In the genomic region with DNA sequence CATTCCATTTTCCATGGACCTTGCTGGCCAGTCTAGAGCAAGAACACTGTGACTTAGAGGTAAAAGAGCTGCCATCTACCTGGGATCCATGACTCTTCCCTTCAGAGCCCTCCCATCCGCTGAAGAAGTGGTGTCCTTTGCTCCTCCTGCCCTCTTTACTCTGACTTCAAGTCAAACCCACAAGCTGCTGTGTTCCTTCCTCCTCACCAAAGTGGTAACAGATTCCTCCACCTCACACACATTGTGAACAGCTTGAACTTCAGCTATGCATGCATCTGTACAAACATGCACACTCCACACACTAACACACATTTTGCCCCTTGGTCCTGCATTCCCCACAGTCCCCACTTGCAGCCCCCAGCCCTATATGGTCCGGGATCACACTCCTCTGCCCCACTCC, we compare ENCODE assay signal across 36 cellular contexts. TPM values are rescaled to one million over a fixed set of nuclear protein-coding genes. Genes with fewer than 3 reads are reported as not detected.
"Had no signal": no experiment of that assay in that cellular context is flagged by ENCODE, and none has a peak within 500 bp of the region (broad histone marks: within the 10 kb centered on the region; RNA-seq: fewer than 3 reads in every experiment).

No MANE protein-coding gene starts in this region.

- H3K27ac ChIP-seq: ascending aorta, VCaP had no signal

- H3K4me1 Mint-ChIP-seq: activated B cell treated with CpG ODN at 0.5 μM for 24 hours; activated CD4-positive, alpha-beta T cell treated with anti-CD3 and anti-CD28 coated beads, Interleukin-2, amount 10 ng/mL, durations not matched to agents 24 days and 14 days; activated CD8-positive, alpha-beta memory T cell treated with anti-CD3 and anti-CD28 coated beads, Interleukin-2, amount 10 ng/mL, durations not matched to agents 7 days and 5 days; activated naive CD4-positive, alpha-beta T cell treated with anti-CD3 and anti-CD28 coated beads, Interleukin-2, amount 10 ng/mL, durations not matched to agents 7 days and 5 days; activated naive CD4-positive, alpha-beta T cell treated with anti-CD3 and anti-CD28 coated beads, Interleukin-2, amount 50 U/mL, for 24 hours; activated naive CD8-positive, alpha-beta T cell treated with anti-CD3 and anti-CD28 coated beads, Interleukin-2, amount 10 ng/mL, durations not matched to agents 7 days and 5 days; brain had no signal

- ATAC-seq: activated CD8-positive, alpha-beta memory T cell treated with anti-CD3 and anti-CD28 coated beads, Interleukin-2, amount 10 ng/mL, durations not matched to agents 7 days and 5 days; activated CD8-positive, alpha-beta T cell treated with anti-CD3 and anti-CD28 coated beads for 36 hours; activated naive CD8-positive, alpha-beta T cell treated with anti-CD3 and anti-CD28 coated beads, Interleukin-2, amount 50 U/mL, for 24 hours had no signal

- H3K9me3 Mint-ChIP-seq: activated B cell treated with CpG ODN at 0.5 μM for 24 hours; activated CD4-positive, alpha-beta memory T cell treated with anti-CD3 and anti-CD28 coated beads for 36 hours; activated CD4-positive, alpha-beta T cell treated with anti-CD3 and anti-CD28 coated beads, Interleukin-2, amount 10 ng/mL, durations not matched to agents 24 days and 14 days; activated CD8-positive, alpha-beta T cell treated with anti-CD3 and anti-CD28 coated beads for 36 hours; activated naive CD4-positive, alpha-beta T cell treated with anti-CD3 and anti-CD28 coated beads, Interleukin-2, amount 10 ng/mL, durations not matched to agents 7 days and 5 days; activated naive CD4-positive, alpha-beta T cell treated with anti-CD3 and anti-CD28 coated beads, Interleukin-2, amount 50 U/mL, for 24 hours; activated naive CD8-positive, alpha-beta T cell treated with anti-CD3 and anti-CD28 coated beads, Interleukin-2, amount 10 ng/mL, durations not matched to agents 7 days and 5 days; activated naive CD8-positive, alpha-beta T cell treated with anti-CD3 and anti-CD28 coated beads, Interleukin-2, amount 50 U/mL, for 24 hours; activated T-cell treated with anti-CD3 and anti-CD28 coated beads, Interleukin-2, amount 50 U/mL, for 24 hours; activated T-helper 2 cell treated with anti-CD3 and anti-CD28 coated beads, Interferon-gamma antibody, Interleukin-2, Interleukin-4, amounts not matched to agents 10 μg/mL and 5 μg/mL and 100 μg/mL, durations not matched to agents 14 hours and 24 hours and 36 hours; brain; T-helper 1 cell treated with Interleukin-12 subunit alpha and Interleukin-12 subunit beta and Interleukin-4 antibody, amounts not matched to agents 30 μg/mL and 1 μg/mL, for 36 hours; T-helper 2 cell treated with Interferon-gamma antibody and Interleukin-4, amounts not matched to agents 5 μg/mL and 100 μg/mL, for 36 hours had no signal

- H3K4me3 Mint-ChIP-seq: activated B cell treated with CpG ODN at 0.5 μM for 24 hours; activated CD4-positive, alpha-beta memory T cell treated with anti-CD3 and anti-CD28 coated beads for 36 hours; activated CD4-positive, alpha-beta T cell treated with anti-CD3 and anti-CD28 coated beads, Interleukin-2, amount 10 ng/mL, durations not matched to agents 24 days and 14 days; activated CD8-positive, alpha-beta memory T cell treated with anti-CD3 and anti-CD28 coated beads, Interleukin-2, amount 10 ng/mL, durations not matched to agents 7 days and 5 days; activated CD8-positive, alpha-beta T cell treated with anti-CD3 and anti-CD28 coated beads for 36 hours; activated naive CD4-positive, alpha-beta T cell treated with anti-CD3 and anti-CD28 coated beads, Interleukin-2, amount 10 ng/mL, durations not matched to agents 7 days and 5 days; activated naive CD4-positive, alpha-beta T cell treated with anti-CD3 and anti-CD28 coated beads, Interleukin-2, amount 50 U/mL, for 24 hours; activated naive CD8-positive, alpha-beta T cell; activated naive CD8-positive, alpha-beta T cell treated with anti-CD3 and anti-CD28 coated beads, Interleukin-2, amount 10 ng/mL, durations not matched to agents 7 days and 5 days; activated naive CD8-positive, alpha-beta T cell treated with anti-CD3 and anti-CD28 coated beads, Interleukin-2, amount 50 U/mL, for 24 hours; activated T-cell treated with anti-CD3 and anti-CD28 coated beads, Interleukin-2, amount 50 U/mL, for 24 hours; brain; T-helper 1 cell treated with Interleukin-12 subunit alpha and Interleukin-12 subunit beta and Interleukin-4 antibody, amounts not matched to agents 30 μg/mL and 1 μg/mL, for 36 hours; T-helper 2 cell treated with Interferon-gamma antibody and Interleukin-4, amounts not matched to agents 5 μg/mL and 100 μg/mL, for 36 hours had no signal

- FAIRE-seq: TTC549 had no signal

- H3K9me3 ChIP-seq: ascending aorta had no signal

- H3K27ac Mint-ChIP-seq: activated B cell treated with CpG ODN at 0.5 μM for 24 hours; activated CD4-positive, alpha-beta memory T cell treated with anti-CD3 and anti-CD28 coated beads for 36 hours; activated CD4-positive, alpha-beta T cell treated with anti-CD3 and anti-CD28 coated beads, Interleukin-2, amount 10 ng/mL, durations not matched to agents 24 days and 14 days; activated CD8-positive, alpha-beta memory T cell treated with anti-CD3 and anti-CD28 coated beads, Interleukin-2, amount 10 ng/mL, durations not matched to agents 7 days and 5 days; activated CD8-positive, alpha-beta T cell treated with anti-CD3 and anti-CD28 coated beads for 36 hours; activated naive CD4-positive, alpha-beta T cell treated with anti-CD3 and anti-CD28 coated beads, Interleukin-2, amount 10 ng/mL, durations not matched to agents 7 days and 5 days; activated naive CD4-positive, alpha-beta T cell treated with anti-CD3 and anti-CD28 coated beads, Interleukin-2, amount 50 U/mL, for 24 hours; activated naive CD8-positive, alpha-beta T cell; activated naive CD8-positive, alpha-beta T cell treated with anti-CD3 and anti-CD28 coated beads, Interleukin-2, amount 10 ng/mL, durations not matched to agents 7 days and 5 days; activated naive CD8-positive, alpha-beta T cell treated with anti-CD3 and anti-CD28 coated beads, Interleukin-2, amount 50 U/mL, for 24 hours; activated T-cell treated with anti-CD3 and anti-CD28 coated beads, Interleukin-2, amount 50 U/mL, for 24 hours; activated T-helper 2 cell treated with anti-CD3 and anti-CD28 coated beads, Interferon-gamma antibody, Interleukin-2, Interleukin-4, amounts not matched to agents 10 μg/mL and 5 μg/mL and 100 μg/mL, durations not matched to agents 14 hours and 24 hours and 36 hours; brain; T-helper 1 cell treated with Interleukin-12 subunit alpha and Interleukin-12 subunit beta and Interleukin-4 antibody, amounts not matched to agents 30 μg/mL and 1 μg/mL, for 36 hours; T-helper 2 cell treated with Interferon-gamma antibody and Interleukin-4, amounts not matched to agents 5 μg/mL and 100 μg/mL, for 36 hours had no signal

- H3K4me1 ChIP-seq: ascending aorta had no signal

- H3K36me3 ChIP-seq: ascending aorta had no signal

- DNase-seq: activated B cell treated with CpG ODN at 0.5 μM for 24 hours; activated CD4-positive, alpha-beta memory T cell treated with anti-CD3 and anti-CD28 coated beads for 36 hours; activated CD4-positive, alpha-beta T cell treated with anti-CD3 and anti-CD28 coated beads for 4 hours; activated CD4-positive, alpha-beta T cell treated with anti-CD3 and anti-CD28 coated beads, Interleukin-2, amount 10 ng/mL, durations not matched to agents 24 days and 14 days; activated CD4-positive, alpha-beta T cell treated with anti-CD3 and anti-CD28 coated beads, Interleukin-2, amount 50 U/mL, for 1 hour; activated CD4-positive, alpha-beta T cell treated with anti-CD3 and anti-CD28 coated beads, Interleukin-2, amount 50 U/mL, for 4 hours; activated CD4-positive, CD25-positive, alpha-beta regulatory T cell treated with anti-CD3 and anti-CD28 coated beads, Interleukin-2, amount 50 U/mL, for 72 hours; activated CD8-positive, alpha-beta memory T cell treated with anti-CD3 and anti-CD28 coated beads, Interleukin-2, amount 10 ng/mL, durations not matched to agents 7 days and 5 days; activated CD8-positive, alpha-beta memory T cell treated with anti-CD3 and anti-CD28 coated beads, Interleukin-2, amount 50 U/mL, for 48 hours; activated CD8-positive, alpha-beta T cell treated with anti-CD3 and anti-CD28 coated beads for 36 hours; activated effector memory CD4-positive, alpha-beta T cell treated with Interleukin-2 at 50 U/mL for 16 hours; activated gamma-delta T cell; activated naive CD4-positive, alpha-beta T cell treated with anti-CD3 and anti-CD28 coated beads, Interleukin-2, amount 10 ng/mL, durations not matched to agents 7 days and 5 days; activated naive CD4-positive, alpha-beta T cell treated with Interleukin-2 at 50 U/mL for 16 hours; activated naive CD8-positive, alpha-beta T cell treated with anti-CD3 and anti-CD28 coated beads, Interleukin-2, amount 10 ng/mL, durations not matched to agents 7 days and 5 days; activated naive CD8-positive, alpha-beta T cell treated with anti-CD3 and anti-CD28 coated beads, Interleukin-2, amount 50 U/mL, for 24 hours; activated T-cell treated with anti-CD3 and anti-CD28 coated beads, Interleukin-2, amount 50 U/mL, for 24 hours; activated T-cell treated with anti-CD3 and anti-CD28 coated beads, Interleukin-2, amount 50 U/mL, for 48 hours; amygdala; anterior cingulate cortex; central memory CD4-positive, alpha-beta T cell; cerebellar nuclear complex; T-helper 1 cell; T-helper 2 cell; T-helper 9 cell had no signal

- H3K36me3 Mint-ChIP-seq: activated CD4-positive, alpha-beta memory T cell treated with anti-CD3 and anti-CD28 coated beads for 36 hours; activated CD8-positive, alpha-beta memory T cell treated with anti-CD3 and anti-CD28 coated beads, Interleukin-2, amount 10 ng/mL, durations not matched to agents 7 days and 5 days; activated naive CD4-positive, alpha-beta T cell treated with anti-CD3 and anti-CD28 coated beads, Interleukin-2, amount 10 ng/mL, durations not matched to agents 7 days and 5 days; activated naive CD4-positive, alpha-beta T cell treated with anti-CD3 and anti-CD28 coated beads, Interleukin-2, amount 50 U/mL, for 24 hours; activated naive CD8-positive, alpha-beta T cell; activated naive CD8-positive, alpha-beta T cell treated with anti-CD3 and anti-CD28 coated beads, Interleukin-2, amount 10 ng/mL, durations not matched to agents 7 days and 5 days; brain had no signal

- H3K4me3 ChIP-seq: ascending aorta had no signal

- H3K27me3 ChIP-seq: ascending aorta had no signal

RNA-seq across cellular contexts. Expression of gene IQCF5, which starts 1.0 kb away (rescaled TPM):
- total RNA-seq: activated B cell treated with CpG ODN at 0.5 μM for 24 hours; activated CD4-positive, alpha-beta memory T cell treated with anti-CD3 and anti-CD28 coated beads for 36 hours; activated CD4-positive, alpha-beta T cell treated with anti-CD3 and anti-CD28 coated beads, Interleukin-2, amount 10 ng/mL, durations not matched to agents 24 days and 14 days; activated CD8-positive, alpha-beta memory T cell treated with anti-CD3 and anti-CD28 coated beads, Interleukin-2, amount 10 ng/mL, durations not matched to agents 7 days and 5 days; activated CD8-positive, alpha-beta T cell treated with anti-CD3 and anti-CD28 coated beads for 36 hours; activated naive CD8-positive, alpha-beta T cell treated with anti-CD3 and anti-CD28 coated beads, Interleukin-2, amount 10 ng/mL, durations not matched to agents 7 days and 5 days; activated T-helper 2 cell treated with anti-CD3 and anti-CD28 coated beads, Interferon-gamma antibody, Interleukin-2, Interleukin-4, amounts not matched to agents 10 μg/mL and 5 μg/mL and 100 μg/mL, durations not matched to agents 14 hours and 24 hours and 36 hours; ascending aorta; cardiac septum; chondrocyte had no signal

RNA-seq across cellular contexts. Expression of gene IQCF2, which starts 13.0 kb away (rescaled TPM):
- total RNA-seq: activated B cell treated with CpG ODN at 0.5 μM for 24 hours; activated CD4-positive, alpha-beta memory T cell treated with anti-CD3 and anti-CD28 coated beads for 36 hours; activated CD4-positive, alpha-beta T cell treated with anti-CD3 and anti-CD28 coated beads, Interleukin-2, amount 10 ng/mL, durations not matched to agents 24 days and 14 days; activated CD8-positive, alpha-beta memory T cell treated with anti-CD3 and anti-CD28 coated beads, Interleukin-2, amount 10 ng/mL, durations not matched to agents 7 days and 5 days; activated CD8-positive, alpha-beta T cell treated with anti-CD3 and anti-CD28 coated beads for 36 hours; activated naive CD8-positive, alpha-beta T cell treated with anti-CD3 and anti-CD28 coated beads, Interleukin-2, amount 10 ng/mL, durations not matched to agents 7 days and 5 days; activated T-helper 2 cell treated with anti-CD3 and anti-CD28 coated beads, Interferon-gamma antibody, Interleukin-2, Interleukin-4, amounts not matched to agents 10 μg/mL and 5 μg/mL and 100 μg/mL, durations not matched to agents 14 hours and 24 hours and 36 hours; ascending aorta; cardiac septum; chondrocyte had no signal

RNA-seq across cellular contexts. Expression of gene IQCF1, which starts 28.7 kb away (rescaled TPM):
- total RNA-seq: activated B cell treated with CpG ODN at 0.5 μM for 24 hours; activated CD4-positive, alpha-beta memory T cell treated with anti-CD3 and anti-CD28 coated beads for 36 hours; activated CD4-positive, alpha-beta T cell treated with anti-CD3 and anti-CD28 coated beads, Interleukin-2, amount 10 ng/mL, durations not matched to agents 24 days and 14 days; activated CD8-positive, alpha-beta memory T cell treated with anti-CD3 and anti-CD28 coated beads, Interleukin-2, amount 10 ng/mL, durations not matched to agents 7 days and 5 days; activated CD8-positive, alpha-beta T cell treated with anti-CD3 and anti-CD28 coated beads for 36 hours; activated naive CD8-positive, alpha-beta T cell treated with anti-CD3 and anti-CD28 coated beads, Interleukin-2, amount 10 ng/mL, durations not matched to agents 7 days and 5 days; activated T-helper 2 cell treated with anti-CD3 and anti-CD28 coated beads, Interferon-gamma antibody, Interleukin-2, Interleukin-4, amounts not matched to agents 10 μg/mL and 5 μg/mL and 100 μg/mL, durations not matched to agents 14 hours and 24 hours and 36 hours; ascending aorta; cardiac septum; chondrocyte had no signal
